ENCODE assay signal across 8 cellular contexts in the genomic region with DNA sequence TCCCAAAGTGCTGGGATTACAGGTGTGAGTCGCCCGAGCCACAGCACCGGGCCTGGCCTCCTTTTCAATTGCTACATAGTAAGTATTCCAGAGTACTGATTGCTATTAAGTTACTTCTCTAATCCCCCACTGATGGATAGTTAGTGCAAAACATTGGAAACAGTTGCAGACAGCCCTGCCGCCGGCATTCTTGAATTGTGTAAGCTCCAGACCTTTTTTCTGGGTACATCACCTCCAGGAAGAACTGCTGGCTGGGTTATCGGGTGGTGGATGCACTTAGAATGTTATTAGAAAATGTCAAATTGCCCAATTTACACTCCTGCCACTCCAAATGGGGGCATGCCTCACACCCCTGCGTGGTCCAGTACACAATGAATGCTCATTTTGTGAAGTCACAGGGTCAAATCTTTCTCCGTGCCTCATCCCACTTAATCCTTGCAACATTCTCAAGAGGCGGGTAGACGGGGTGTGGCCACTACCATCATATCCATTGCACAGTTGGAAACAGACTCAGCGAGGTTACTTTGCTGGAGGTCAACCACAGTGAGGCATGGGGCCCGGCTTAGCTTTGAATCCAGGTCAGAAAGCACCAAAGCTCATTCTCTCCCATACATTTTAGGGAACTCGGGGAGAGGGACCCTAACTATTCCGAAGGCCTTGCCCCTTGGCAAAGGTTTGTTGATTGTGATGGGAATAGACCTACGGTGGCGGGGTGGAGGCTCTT. TPM values are rescaled to one million over a fixed set of nuclear protein-coding genes. Genes with fewer than 3 reads are reported as not detected.
DNase-seq lines count a peak whose midpoint lies in the region; ATAC-seq, FAIRE-seq and TF ChIP-seq lines count a peak whose summit lies in the region.

No MANE protein-coding gene starts in this region.

- CTCF ChIA-PET in activated CD4-positive, alpha-beta T cell treated with anti-CD3 and anti-CD28 coated beads for 36 hours (lab: Charles Lee): interaction anchor here (0.9 to 2.2 kb wide), 3 partner anchors 95 to 176 kb away, joined by 3 to 7 read pairs (median 4); partner anchors contain the start of gene FEM1A

- no peaks in the 10 kb centered on the region for H3K9me3 Mint-ChIP-seq in activated CD4-positive, alpha-beta T cell treated with anti-CD3 and anti-CD28 coated beads for 36 hours (ENCODE audit: low read depth)

- H3K27me3 Mint-ChIP-seq in activated CD4-positive, alpha-beta T cell treated with anti-CD3 and anti-CD28 coated beads for 36 hours: no peaks in the 10 kb centered on the region

- no peak for FAIRE-seq in D721Med (lab: Jason Lieb, UNC)

- H3K4me3 Mint-ChIP-seq in activated CD4-positive, alpha-beta T cell treated with anti-CD3 and anti-CD28 coated beads for 36 hours: peak overlapping the region; percentile 60

- H3K27ac Mint-ChIP-seq in activated CD4-positive, alpha-beta T cell treated with anti-CD3 and anti-CD28 coated beads for 36 hours: peak overlapping the region; percentile 90

- peak overlapping the region; percentile 74 for H3K4me3 ChIP-seq in SK-N-MC

- no peak for DNase-seq in activated CD4-positive, alpha-beta T cell treated with anti-CD3 and anti-CD28 coated beads for 36 hours
- no peak for DNase-seq in activated CD4-positive, alpha-beta T cell treated with anti-CD3 and anti-CD28 coated beads, Interleukin-2, amount 50 U/mL, for 48 hours
- DNase-seq in SK-N-MC (ENCODE audit: low read depth, low spot score) (no peak), glomerular visceral epithelial cell (ENCODE audit: extremely low spot score) (peak; percentile 58), substantia nigra (lab: John Stamatoyannopoulos, UW) (no peak), D721Med (ENCODE audit: insufficient read length, low spot score) (no peak)

- H3K4me1 Mint-ChIP-seq in activated CD4-positive, alpha-beta T cell treated with anti-CD3 and anti-CD28 coated beads for 36 hours: peaks cover 30% of the 10 kb centered on the region

- no peak overlapping the region for H3K27ac ChIP-seq in SK-N-MC
- peak overlapping the region; percentile 52 for H3K27ac ChIP-seq in substantia nigra (ENCODE audit: low read depth, low read length, poor library complexity, severe bottlenecking)

- TF ChIP-seq POLR2A in GM18505 (IDR thresholded peaks at IDR 0.05; ENCODE audit: borderline replicate concordance, extremely low read depth, insufficient read depth, insufficient read length): no peak

- no peak overlapping the region for H3K9ac ChIP-seq in SK-N-MC (ENCODE audit: insufficient read length)

- TF ChIP-seq CTCF in D721Med (IDR thresholded peaks at IDR 0.05; ENCODE audit: insufficient read depth, missing control alignments): no peak

- peaks cover 9% of the 10 kb centered on the region; the same call in 1 of the 2 replicates for H3K36me3 ChIP-seq in SK-N-MC (ENCODE audit: insufficient read depth, low read length)

- H3K36me3 Mint-ChIP-seq in activated CD4-positive, alpha-beta T cell treated with anti-CD3 and anti-CD28 coated beads for 36 hours (ENCODE audit: low read depth): peaks cover 17% of the 10 kb centered on the region

- no peak for ATAC-seq in activated CD4-positive, alpha-beta T cell treated with anti-CD3 and anti-CD28 coated beads for 36 hours
- no peak for ATAC-seq in GM19455 (IDR thresholded peaks at IDR 0.05; ENCODE audit: unreplicated experiment)
- no peak for ATAC-seq in GM18505 (IDR thresholded peaks at IDR 0.05; ENCODE audit: unreplicated experiment)

- intact Hi-C loops in activated CD4-positive, alpha-beta T cell treated with anti-CD3 and anti-CD28 coated beads for 36 hours (cut with DNase I, micrococcal nuclease): loop anchor here (1.0 to 5.0 kb wide), 17 partner anchors 57 to 1691 kb away; partner anchors contain the start of genes DPP9 (in 2 of the 2), FEM1A (in 2 of the 2), DUS3L (in 1 of the 2) and MPND (in 1 of the 2)

- H3K9me3 ChIP-seq in SK-N-MC (ENCODE audit: low read depth, low read length): no peaks in the 10 kb centered on the region

- POLR2A ChIA-PET in activated CD4-positive, alpha-beta T cell treated with anti-CD3 and anti-CD28 coated beads for 36 hours (lab: Charles Lee): interaction anchor here (0.9 to 1.4 kb wide), 6 partner anchors 40 to 860 kb away, joined by 3 to 9 read pairs (median 4); partner anchors contain the start of genes FEM1A and PLIN3

RNA-seq across cellular contexts. Expression of gene KDM4B, which starts 1.0 kb away (rescaled TPM):
- total RNA-seq in activated CD4-positive, alpha-beta T cell treated with anti-CD3 and anti-CD28 coated beads for 36 hours: 10 to 100 TPM; 33.9 to 35.8 TPM

RNA-seq across cellular contexts. Expression of gene UHRF1, which starts 58.6 kb away (rescaled TPM):
- 100 to 1,000 TPM; 126 to 151 TPM for total RNA-seq in activated CD4-positive, alpha-beta T cell treated with anti-CD3 and anti-CD28 coated beads for 36 hours
